In the genomic region with DNA sequence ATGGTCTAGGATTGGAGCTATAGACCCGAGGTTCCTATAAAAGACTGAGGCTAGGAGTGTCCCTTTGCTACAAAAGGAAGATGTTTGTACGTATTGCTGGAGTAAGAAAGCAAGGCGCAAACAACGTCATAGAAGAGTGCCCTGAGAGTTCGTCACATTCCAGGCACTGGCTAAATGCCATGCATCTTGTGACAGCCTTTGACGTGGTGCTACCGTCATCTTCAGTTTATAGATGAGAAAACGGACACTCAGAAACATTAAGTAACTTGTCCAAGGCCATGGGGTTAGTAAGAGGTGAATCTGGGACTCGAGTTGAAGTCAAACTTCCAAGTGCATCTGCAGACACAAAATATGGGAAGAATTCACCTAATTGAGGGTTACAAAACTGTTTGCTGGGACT, we compare ENCODE assay signal across 1 cellular context.
TF ChIP-seq lines count a peak whose summit lies in the region.

No MANE protein-coding gene starts in this region.

TF ChIP-seq in GM23338, 12 proteins besides CTCF, POLR2A, EP300 and RAD21 (continued from another document):
- TF ChIP-seq, protein P1, sequence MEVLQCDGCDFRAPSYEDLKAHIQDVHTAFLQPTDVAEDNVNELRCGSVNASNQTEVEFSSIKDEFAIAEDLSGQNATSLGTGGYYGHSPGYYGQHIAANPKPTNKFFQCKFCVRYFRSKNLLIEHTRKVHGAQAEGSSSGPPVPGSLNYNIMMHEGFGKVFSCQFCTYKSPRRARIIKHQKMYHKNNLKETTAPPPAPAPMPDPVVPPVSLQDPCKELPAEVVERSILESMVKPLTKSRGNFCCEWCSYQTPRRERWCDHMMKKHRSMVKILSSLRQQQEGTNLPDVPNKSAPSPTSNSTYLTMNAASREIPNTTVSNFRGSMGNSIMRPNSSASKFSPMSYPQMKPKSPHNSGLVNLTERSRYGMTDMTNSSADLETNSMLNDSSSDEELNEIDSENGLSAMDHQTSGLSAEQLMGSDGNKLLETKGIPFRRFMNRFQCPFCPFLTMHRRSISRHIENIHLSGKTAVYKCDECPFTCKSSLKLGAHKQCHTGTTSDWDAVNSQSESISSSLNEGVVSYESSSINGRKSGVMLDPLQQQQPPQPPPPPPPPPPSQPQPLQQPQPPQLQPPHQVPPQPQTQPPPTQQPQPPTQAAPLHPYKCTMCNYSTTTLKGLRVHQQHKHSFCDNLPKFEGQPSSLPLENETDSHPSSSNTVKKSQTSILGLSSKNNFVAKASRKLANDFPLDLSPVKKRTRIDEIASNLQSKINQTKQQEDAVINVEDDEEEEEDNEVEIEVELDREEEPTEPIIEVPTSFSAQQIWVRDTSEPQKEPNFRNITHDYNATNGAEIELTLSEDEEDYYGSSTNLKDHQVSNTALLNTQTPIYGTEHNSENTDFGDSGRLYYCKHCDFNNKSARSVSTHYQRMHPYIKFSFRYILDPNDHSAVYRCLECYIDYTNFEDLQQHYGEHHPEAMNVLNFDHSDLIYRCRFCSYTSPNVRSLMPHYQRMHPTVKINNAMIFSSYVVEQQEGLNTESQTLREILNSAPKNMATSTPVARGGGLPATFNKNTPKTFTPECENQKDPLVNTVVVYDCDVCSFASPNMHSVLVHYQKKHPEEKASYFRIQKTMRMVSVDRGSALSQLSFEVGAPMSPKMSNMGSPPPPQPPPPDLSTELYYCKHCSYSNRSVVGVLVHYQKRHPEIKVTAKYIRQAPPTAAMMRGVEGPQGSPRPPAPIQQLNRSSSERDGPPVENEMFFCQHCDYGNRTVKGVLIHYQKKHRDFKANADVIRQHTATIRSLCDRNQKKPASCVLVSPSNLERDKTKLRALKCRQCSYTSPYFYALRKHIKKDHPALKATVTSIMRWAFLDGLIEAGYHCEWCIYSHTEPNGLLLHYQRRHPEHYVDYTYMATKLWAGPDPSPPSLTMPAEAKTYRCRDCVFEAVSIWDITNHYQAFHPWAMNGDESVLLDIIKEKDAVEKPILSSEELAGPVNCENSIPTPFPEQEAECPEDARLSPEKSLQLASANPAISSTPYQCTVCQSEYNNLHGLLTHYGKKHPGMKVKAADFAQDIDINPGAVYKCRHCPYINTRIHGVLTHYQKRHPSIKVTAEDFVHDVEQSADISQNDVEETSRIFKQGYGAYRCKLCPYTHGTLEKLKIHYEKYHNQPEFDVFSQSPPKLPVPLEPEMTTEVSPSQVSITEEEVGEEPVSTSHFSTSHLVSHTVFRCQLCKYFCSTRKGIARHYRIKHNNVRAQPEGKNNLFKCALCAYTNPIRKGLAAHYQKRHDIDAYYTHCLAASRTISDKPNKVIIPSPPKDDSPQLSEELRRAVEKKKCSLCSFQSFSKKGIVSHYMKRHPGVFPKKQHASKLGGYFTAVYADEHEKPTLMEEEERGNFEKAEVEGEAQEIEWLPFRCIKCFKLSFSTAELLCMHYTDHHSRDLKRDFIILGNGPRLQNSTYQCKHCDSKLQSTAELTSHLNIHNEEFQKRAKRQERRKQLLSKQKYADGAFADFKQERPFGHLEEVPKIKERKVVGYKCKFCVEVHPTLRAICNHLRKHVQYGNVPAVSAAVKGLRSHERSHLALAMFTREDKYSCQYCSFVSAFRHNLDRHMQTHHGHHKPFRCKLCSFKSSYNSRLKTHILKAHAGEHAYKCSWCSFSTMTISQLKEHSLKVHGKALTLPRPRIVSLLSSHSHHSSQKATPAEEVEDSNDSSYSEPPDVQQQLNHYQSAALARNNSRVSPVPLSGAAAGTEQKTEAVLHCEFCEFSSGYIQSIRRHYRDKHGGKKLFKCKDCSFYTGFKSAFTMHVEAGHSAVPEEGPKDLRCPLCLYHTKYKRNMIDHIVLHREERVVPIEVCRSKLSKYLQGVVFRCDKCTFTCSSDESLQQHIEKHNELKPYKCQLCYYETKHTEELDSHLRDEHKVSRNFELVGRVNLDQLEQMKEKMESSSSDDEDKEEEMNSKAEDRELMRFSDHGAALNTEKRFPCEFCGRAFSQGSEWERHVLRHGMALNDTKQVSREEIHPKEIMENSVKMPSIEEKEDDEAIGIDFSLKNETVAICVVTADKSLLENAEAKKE (CRISPR knock-in tag; IDR thresholded peaks at IDR 0.05) = no peak
- TF ChIP-seq CREB1 (CRISPR knock-in tag; IDR thresholded peaks at IDR 0.05; ENCODE audit: low read depth) (no peak), ZNF114 (CRISPR knock-in tag; IDR thresholded peaks at IDR 0.05) (no peak), EZH2 (IDR thresholded peaks at IDR 0.05; ENCODE audit: low read depth, unreplicated experiment) (no peak), ZNF331 (CRISPR knock-in tag; IDR thresholded peaks at IDR 0.05; ENCODE audit: low read depth) (no peak)
- TF ChIP-seq, protein P2, sequence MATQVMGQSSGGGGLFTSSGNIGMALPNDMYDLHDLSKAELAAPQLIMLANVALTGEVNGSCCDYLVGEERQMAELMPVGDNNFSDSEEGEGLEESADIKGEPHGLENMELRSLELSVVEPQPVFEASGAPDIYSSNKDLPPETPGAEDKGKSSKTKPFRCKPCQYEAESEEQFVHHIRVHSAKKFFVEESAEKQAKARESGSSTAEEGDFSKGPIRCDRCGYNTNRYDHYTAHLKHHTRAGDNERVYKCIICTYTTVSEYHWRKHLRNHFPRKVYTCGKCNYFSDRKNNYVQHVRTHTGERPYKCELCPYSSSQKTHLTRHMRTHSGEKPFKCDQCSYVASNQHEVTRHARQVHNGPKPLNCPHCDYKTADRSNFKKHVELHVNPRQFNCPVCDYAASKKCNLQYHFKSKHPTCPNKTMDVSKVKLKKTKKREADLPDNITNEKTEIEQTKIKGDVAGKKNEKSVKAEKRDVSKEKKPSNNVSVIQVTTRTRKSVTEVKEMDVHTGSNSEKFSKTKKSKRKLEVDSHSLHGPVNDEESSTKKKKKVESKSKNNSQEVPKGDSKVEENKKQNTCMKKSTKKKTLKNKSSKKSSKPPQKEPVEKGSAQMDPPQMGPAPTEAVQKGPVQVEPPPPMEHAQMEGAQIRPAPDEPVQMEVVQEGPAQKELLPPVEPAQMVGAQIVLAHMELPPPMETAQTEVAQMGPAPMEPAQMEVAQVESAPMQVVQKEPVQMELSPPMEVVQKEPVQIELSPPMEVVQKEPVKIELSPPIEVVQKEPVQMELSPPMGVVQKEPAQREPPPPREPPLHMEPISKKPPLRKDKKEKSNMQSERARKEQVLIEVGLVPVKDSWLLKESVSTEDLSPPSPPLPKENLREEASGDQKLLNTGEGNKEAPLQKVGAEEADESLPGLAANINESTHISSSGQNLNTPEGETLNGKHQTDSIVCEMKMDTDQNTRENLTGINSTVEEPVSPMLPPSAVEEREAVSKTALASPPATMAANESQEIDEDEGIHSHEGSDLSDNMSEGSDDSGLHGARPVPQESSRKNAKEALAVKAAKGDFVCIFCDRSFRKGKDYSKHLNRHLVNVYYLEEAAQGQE (IDR thresholded peaks at IDR 0.05; ENCODE audit: unreplicated experiment) = no peak
